Comparison of ENCODE assay signal across 1 cellular context in genomic region chr21:17931080-17931479, GRCh38.
TF ChIP-seq lines count a peak whose summit lies in the region.

No MANE protein-coding gene starts in this region.

TF ChIP-seq in GM12878, 131 proteins besides CTCF, POLR2A, EP300 and RAD21 (continued from another document and continues in another):
- TF ChIP-seq REST (IDR thresholded peaks at IDR 0.05; ENCODE audit: low read depth, low read length) (no peak), ZNF384 (IDR thresholded peaks at IDR 0.05; ENCODE audit: borderline replicate concordance, low read depth, low read length) (no peak), POLR2AphosphoS5 (IDR thresholded peaks at IDR 0.05; ENCODE audit: low read length) (peak; percentile 48; the same call in 1 of the 2 replicates), BRCA1 (IDR thresholded peaks at IDR 0.05; ENCODE audit: low read depth, low read length) (no peak), BHLHE40 (IDR thresholded peaks at IDR 0.05; ENCODE audit: borderline replicate concordance in 1 of 2, low read depth in 2 of 2, low read length in 1 of 2) (no peak), ZSCAN29 (IDR thresholded peaks at IDR 0.05) (no peak), PBX3 (IDR thresholded peaks at IDR 0.05; ENCODE audit: insufficient replicate concordance, low read depth, low read length) (peak; percentile 35), PKNOX1 (IDR thresholded peaks at IDR 0.05) (peak; percentile 74), KDM1A (IDR thresholded peaks at IDR 0.05; ENCODE audit: borderline replicate concordance) (no peak), SMC3 (IDR thresholded peaks at IDR 0.05; ENCODE audit: borderline replicate concordance, low read length) (peak; percentile 19; the same call in 1 of the 2 replicates), CREM (IDR thresholded peaks at IDR 0.05; ENCODE audit: low read depth) (no peak), CBX3 (IDR thresholded peaks at IDR 0.05; ENCODE audit: borderline replicate concordance, low read depth) (no peak), NFYA (IDR thresholded peaks at IDR 0.05; ENCODE audit: borderline replicate concordance, low read depth, low read length) (no peak), RCOR1 (conservative IDR thresholded peaks at IDR 0.05; ENCODE audit: low read depth, low read length) (no peak), SIN3A (IDR thresholded peaks at IDR 0.05; ENCODE audit: low read depth, low read length) (no peak), CBFB (IDR thresholded peaks at IDR 0.05; ENCODE audit: low read depth) (no peak), GABPA (IDR thresholded peaks at IDR 0.05; ENCODE audit: low read depth) (no peak), NKRF (conservative IDR thresholded peaks at IDR 0.05) (no peak), NBN (IDR thresholded peaks at IDR 0.05) (no peak), SMARCA5 (IDR thresholded peaks at IDR 0.05) (0 out of 2 replicates have a peak, but pooled peaks have one; percentile 32), SREBF1 (IDR thresholded peaks at IDR 0.05; ENCODE audit: low read length) (no peak), MTA3 (IDR thresholded peaks at IDR 0.05; ENCODE audit: borderline replicate concordance, low read length) (no peak), JUNB (IDR thresholded peaks at IDR 0.05) (no peak), ATF7 (IDR thresholded peaks at IDR 0.05; ENCODE audit: low read depth) (no peak), ELK1 (IDR thresholded peaks at IDR 0.05; ENCODE audit: low read depth, low read length) (no peak), RUNX3 (IDR thresholded peaks at IDR 0.05; ENCODE audit: low read length) (no peak), MYC (IDR thresholded peaks at IDR 0.05; ENCODE audit: insufficient read depth, insufficient read length, insufficient replicate concordance, low read length, severe bottlenecking) (no peak), GATAD2B (conservative IDR thresholded peaks at IDR 0.05; ENCODE audit: low read depth) (no peak), RBBP5 (conservative IDR thresholded peaks at IDR 0.05) (no peak), RAD51 (IDR thresholded peaks at IDR 0.05) (no peak), WRNIP1 (IDR thresholded peaks at IDR 0.05; ENCODE audit: borderline replicate concordance, low read depth, low read length) (0 out of 2 replicates have a peak, but pooled peaks have one; percentile 38), ASH2L (IDR thresholded peaks at IDR 0.05; ENCODE audit: borderline replicate concordance, low read depth) (no peak), ZBTB33 (IDR thresholded peaks at IDR 0.05) (no peak), EED (IDR thresholded peaks at IDR 0.05; ENCODE audit: low read depth) (no peak), BMI1 (IDR thresholded peaks at IDR 0.05; ENCODE audit: borderline replicate concordance) (no peak), NR2F1 (conservative IDR thresholded peaks at IDR 0.05) (no peak), CHD4 (IDR thresholded peaks at IDR 0.05) (no peak), MXI1 (IDR thresholded peaks at IDR 0.05; ENCODE audit: low read depth, low read length) (0 out of 2 replicates have a peak, but pooled peaks have one; percentile 19), MEF2B (IDR thresholded peaks at IDR 0.05; ENCODE audit: partially characterized antibody, poor library complexity, severe bottlenecking) (no peak), SRF (IDR thresholded peaks at IDR 0.05; ENCODE audit: low read depth in 2 of 2, low read length in 2 of 2) (no peak), ZBED1 (IDR thresholded peaks at IDR 0.05; ENCODE audit: borderline replicate concordance) (no peak)
- TF ChIP-seq, protein P1, sequence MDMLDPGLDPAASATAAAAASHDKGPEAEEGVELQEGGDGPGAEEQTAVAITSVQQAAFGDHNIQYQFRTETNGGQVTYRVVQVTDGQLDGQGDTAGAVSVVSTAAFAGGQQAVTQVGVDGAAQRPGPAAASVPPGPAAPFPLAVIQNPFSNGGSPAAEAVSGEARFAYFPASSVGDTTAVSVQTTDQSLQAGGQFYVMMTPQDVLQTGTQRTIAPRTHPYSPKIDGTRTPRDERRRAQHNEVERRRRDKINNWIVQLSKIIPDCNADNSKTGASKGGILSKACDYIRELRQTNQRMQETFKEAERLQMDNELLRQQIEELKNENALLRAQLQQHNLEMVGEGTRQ (IDR thresholded peaks at IDR 0.05; ENCODE audit: borderline replicate concordance, low read depth, low read length), result no peak
- TF ChIP-seq, protein P2, sequence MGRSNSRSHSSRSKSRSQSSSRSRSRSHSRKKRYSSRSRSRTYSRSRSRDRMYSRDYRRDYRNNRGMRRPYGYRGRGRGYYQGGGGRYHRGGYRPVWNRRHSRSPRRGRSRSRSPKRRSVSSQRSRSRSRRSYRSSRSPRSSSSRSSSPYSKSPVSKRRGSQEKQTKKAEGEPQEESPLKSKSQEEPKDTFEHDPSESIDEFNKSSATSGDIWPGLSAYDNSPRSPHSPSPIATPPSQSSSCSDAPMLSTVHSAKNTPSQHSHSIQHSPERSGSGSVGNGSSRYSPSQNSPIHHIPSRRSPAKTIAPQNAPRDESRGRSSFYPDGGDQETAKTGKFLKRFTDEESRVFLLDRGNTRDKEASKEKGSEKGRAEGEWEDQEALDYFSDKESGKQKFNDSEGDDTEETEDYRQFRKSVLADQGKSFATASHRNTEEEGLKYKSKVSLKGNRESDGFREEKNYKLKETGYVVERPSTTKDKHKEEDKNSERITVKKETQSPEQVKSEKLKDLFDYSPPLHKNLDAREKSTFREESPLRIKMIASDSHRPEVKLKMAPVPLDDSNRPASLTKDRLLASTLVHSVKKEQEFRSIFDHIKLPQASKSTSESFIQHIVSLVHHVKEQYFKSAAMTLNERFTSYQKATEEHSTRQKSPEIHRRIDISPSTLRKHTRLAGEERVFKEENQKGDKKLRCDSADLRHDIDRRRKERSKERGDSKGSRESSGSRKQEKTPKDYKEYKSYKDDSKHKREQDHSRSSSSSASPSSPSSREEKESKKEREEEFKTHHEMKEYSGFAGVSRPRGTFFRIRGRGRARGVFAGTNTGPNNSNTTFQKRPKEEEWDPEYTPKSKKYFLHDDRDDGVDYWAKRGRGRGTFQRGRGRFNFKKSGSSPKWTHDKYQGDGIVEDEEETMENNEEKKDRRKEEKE (IDR thresholded peaks at IDR 0.05), result no peak
- TF ChIP-seq, protein P3, sequence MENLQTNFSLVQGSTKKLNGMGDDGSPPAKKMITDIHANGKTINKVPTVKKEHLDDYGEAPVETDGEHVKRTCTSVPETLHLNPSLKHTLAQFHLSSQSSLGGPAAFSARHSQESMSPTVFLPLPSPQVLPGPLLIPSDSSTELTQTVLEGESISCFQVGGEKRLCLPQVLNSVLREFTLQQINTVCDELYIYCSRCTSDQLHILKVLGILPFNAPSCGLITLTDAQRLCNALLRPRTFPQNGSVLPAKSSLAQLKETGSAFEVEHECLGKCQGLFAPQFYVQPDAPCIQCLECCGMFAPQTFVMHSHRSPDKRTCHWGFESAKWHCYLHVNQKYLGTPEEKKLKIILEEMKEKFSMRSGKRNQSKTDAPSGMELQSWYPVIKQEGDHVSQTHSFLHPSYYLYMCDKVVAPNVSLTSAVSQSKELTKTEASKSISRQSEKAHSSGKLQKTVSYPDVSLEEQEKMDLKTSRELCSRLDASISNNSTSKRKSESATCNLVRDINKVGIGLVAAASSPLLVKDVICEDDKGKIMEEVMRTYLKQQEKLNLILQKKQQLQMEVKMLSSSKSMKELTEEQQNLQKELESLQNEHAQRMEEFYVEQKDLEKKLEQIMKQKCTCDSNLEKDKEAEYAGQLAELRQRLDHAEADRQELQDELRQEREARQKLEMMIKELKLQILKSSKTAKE (IDR thresholded peaks at IDR 0.05; ENCODE audit: low read depth, poor library complexity, severe bottlenecking), result no peak
- TF ChIP-seq, protein P4, sequence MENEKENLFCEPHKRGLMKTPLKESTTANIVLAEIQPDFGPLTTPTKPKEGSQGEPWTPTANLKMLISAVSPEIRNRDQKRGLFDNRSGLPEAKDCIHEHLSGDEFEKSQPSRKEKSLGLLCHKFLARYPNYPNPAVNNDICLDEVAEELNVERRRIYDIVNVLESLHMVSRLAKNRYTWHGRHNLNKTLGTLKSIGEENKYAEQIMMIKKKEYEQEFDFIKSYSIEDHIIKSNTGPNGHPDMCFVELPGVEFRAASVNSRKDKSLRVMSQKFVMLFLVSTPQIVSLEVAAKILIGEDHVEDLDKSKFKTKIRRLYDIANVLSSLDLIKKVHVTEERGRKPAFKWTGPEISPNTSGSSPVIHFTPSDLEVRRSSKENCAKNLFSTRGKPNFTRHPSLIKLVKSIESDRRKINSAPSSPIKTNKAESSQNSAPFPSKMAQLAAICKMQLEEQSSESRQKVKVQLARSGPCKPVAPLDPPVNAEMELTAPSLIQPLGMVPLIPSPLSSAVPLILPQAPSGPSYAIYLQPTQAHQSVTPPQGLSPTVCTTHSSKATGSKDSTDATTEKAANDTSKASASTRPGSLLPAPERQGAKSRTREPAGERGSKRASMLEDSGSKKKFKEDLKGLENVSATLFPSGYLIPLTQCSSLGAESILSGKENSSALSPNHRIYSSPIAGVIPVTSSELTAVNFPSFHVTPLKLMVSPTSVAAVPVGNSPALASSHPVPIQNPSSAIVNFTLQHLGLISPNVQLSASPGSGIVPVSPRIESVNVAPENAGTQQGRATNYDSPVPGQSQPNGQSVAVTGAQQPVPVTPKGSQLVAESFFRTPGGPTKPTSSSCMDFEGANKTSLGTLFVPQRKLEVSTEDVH (IDR thresholded peaks at IDR 0.05; ENCODE audit: low read depth, partially characterized antibody), result no peak
